31 cellular contexts compared by ENCODE assay signal in the genomic region with DNA sequence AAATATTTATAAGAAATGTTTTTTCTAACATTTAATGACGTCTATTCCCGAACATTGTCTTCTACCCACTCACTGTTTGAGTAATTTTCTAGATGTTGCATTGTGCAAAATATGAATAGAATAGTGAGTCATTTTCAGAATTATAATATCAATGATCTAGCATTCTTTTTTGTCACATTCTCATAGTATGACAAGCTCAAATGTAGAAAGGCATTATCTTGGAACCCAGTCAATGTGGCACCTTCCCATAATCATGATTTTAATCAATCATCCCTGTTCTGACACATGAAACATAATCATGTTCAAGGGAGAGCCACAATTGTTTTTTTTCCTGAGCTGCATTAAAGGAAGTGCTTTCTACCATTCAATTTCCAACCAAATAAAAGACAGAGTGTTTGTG.
"Had no signal": no experiment of that assay in that cellular context is flagged by ENCODE, and none has a peak within 500 bp of the region (broad histone marks: within the 10 kb centered on the region; RNA-seq: fewer than 3 reads in every experiment).

No MANE protein-coding gene starts in this region.

- DNase-seq: activated CD4-positive, alpha-beta T cell treated with anti-CD3 and anti-CD28 coated beads, Interleukin-2, amount 10 ng/mL, durations not matched to agents 24 days and 14 days; activated CD4-positive, alpha-beta T cell treated with anti-CD3 and anti-CD28 coated beads, Interleukin-2, amount 50 U/mL, for 4 hours; activated CD8-positive, alpha-beta memory T cell treated with anti-CD3 and anti-CD28 coated beads, Interleukin-2, amount 50 U/mL, for 4 hours; activated CD8-positive, alpha-beta T cell treated with anti-CD3 and anti-CD28 coated beads, Interleukin-2, amount 10 ng/mL, durations not matched to agents 7 days and 5 days; activated gamma-delta T cell treated with Interleukin-2 at 50 U/mL for 16 hours; activated naive CD4-positive, alpha-beta T cell treated with anti-CD3 and anti-CD28 coated beads for 36 hours; activated T-cell treated with anti-CD3 and anti-CD28 coated beads for 4 hours; activated T-cell treated with anti-CD3 and anti-CD28 coated beads, Interleukin-2, amount 50 U/mL, for 4 hours; amniotic stem cell; aorta; brain microvascular endothelial cell; NCI-H1092 treated with DMSO at 0.1 percent for 48 hours; NCI-H1417; NCI-H146; NCI-H187; NCI-H2029 treated with DMSO at 0.1 percent for 48 hours; NCI-H2107; NCI-H226; NCI-H446 treated with DMSO at 0.1 percent for 48 hours; NCI-H524; RPMI8226; SHP77 treated with DMSO at 0.1 percent for 48 hours; SK-N-SH had no signal

- H3K4me1 ChIP-seq: SJSA1 had no signal

- H3K27me3 ChIP-seq: brain microvascular endothelial cell, SJSA1 had no signal

- H3K4me1 Mint-ChIP-seq: activated CD4-positive, alpha-beta T cell treated with anti-CD3 and anti-CD28 coated beads, Interleukin-2, amount 10 ng/mL, durations not matched to agents 24 days and 14 days had no signal

- H3K27me3 Mint-ChIP-seq: activated CD4-positive, alpha-beta T cell treated with anti-CD3 and anti-CD28 coated beads, Interleukin-2, amount 10 ng/mL, durations not matched to agents 24 days and 14 days had no signal

- H3K36me3 Mint-ChIP-seq: activated naive CD4-positive, alpha-beta T cell treated with anti-CD3 and anti-CD28 coated beads, Interleukin-2, amount 50 U/mL, for 72 hours had no signal

- H3K36me3 ChIP-seq: brain microvascular endothelial cell, SJSA1 had no signal

- H3K4me3 Mint-ChIP-seq: activated CD4-positive, alpha-beta T cell treated with anti-CD3 and anti-CD28 coated beads, Interleukin-2, amount 10 ng/mL, durations not matched to agents 24 days and 14 days; activated CD8-positive, alpha-beta T cell treated with anti-CD3 and anti-CD28 coated beads, Interleukin-2, amount 10 ng/mL, durations not matched to agents 7 days and 5 days; activated naive CD4-positive, alpha-beta T cell treated with anti-CD3 and anti-CD28 coated beads for 36 hours; activated T-cell treated with anti-CD3 and anti-CD28 coated beads, Interleukin-2, amount 50 U/mL, for 4 hours; activated T-helper 1 cell treated with anti-CD3 and anti-CD28 coated beads, Interleukin-12 subunit alpha, Interleukin-12 subunit beta, Interleukin-2, Interleukin-4 antibody, amounts not matched to agents 30 ng/mL and 10 ng/mL and 1 ng/mL, durations not matched to agents 14 hours and 24 hours and 36 hours; T-helper 1 cell treated with Interleukin-12 subunit alpha and Interleukin-12 subunit beta and Interleukin-4 antibody, amounts not matched to agents 30 μg/mL and 1 μg/mL, for 36 hours; T-helper 2 cell treated with Interferon-gamma antibody and Interleukin-4, amounts not matched to agents 5 μg/mL and 100 μg/mL, for 36 hours had no signal

- ATAC-seq: activated CD8-positive, alpha-beta T cell treated with anti-CD3 and anti-CD28 coated beads, Interleukin-2, amount 10 ng/mL, durations not matched to agents 7 days and 5 days; activated naive CD4-positive, alpha-beta T cell treated with anti-CD3 and anti-CD28 coated beads, Interleukin-2, amount 50 U/mL, for 72 hours; activated T-cell treated with anti-CD3 and anti-CD28 coated beads, Interleukin-2, amount 50 U/mL, for 4 hours; Panc1 had no signal

- H3K4me3 ChIP-seq: SJSA1 had no signal

- H3K27ac Mint-ChIP-seq: activated CD4-positive, alpha-beta T cell treated with anti-CD3 and anti-CD28 coated beads, Interleukin-2, amount 10 ng/mL, durations not matched to agents 24 days and 14 days; activated CD8-positive, alpha-beta T cell treated with anti-CD3 and anti-CD28 coated beads, Interleukin-2, amount 10 ng/mL, durations not matched to agents 7 days and 5 days; activated naive CD4-positive, alpha-beta T cell treated with anti-CD3 and anti-CD28 coated beads for 36 hours; activated naive CD4-positive, alpha-beta T cell treated with anti-CD3 and anti-CD28 coated beads, Interleukin-2, amount 50 U/mL, for 72 hours; activated T-helper 1 cell treated with anti-CD3 and anti-CD28 coated beads, Interleukin-12 subunit alpha, Interleukin-12 subunit beta, Interleukin-2, Interleukin-4 antibody, amounts not matched to agents 30 ng/mL and 10 ng/mL and 1 ng/mL, durations not matched to agents 14 hours and 24 hours and 36 hours; T-helper 1 cell treated with Interleukin-12 subunit alpha and Interleukin-12 subunit beta and Interleukin-4 antibody, amounts not matched to agents 30 μg/mL and 1 μg/mL, for 36 hours; T-helper 2 cell treated with Interferon-gamma antibody and Interleukin-4, amounts not matched to agents 5 μg/mL and 100 μg/mL, for 36 hours had no signal

- FAIRE-seq: TTC549 had no signal

- H3K27ac ChIP-seq: brain microvascular endothelial cell, KMS-11, SJSA1 had no signal
